21 cellular contexts compared by ENCODE assay signal in the genomic region with DNA sequence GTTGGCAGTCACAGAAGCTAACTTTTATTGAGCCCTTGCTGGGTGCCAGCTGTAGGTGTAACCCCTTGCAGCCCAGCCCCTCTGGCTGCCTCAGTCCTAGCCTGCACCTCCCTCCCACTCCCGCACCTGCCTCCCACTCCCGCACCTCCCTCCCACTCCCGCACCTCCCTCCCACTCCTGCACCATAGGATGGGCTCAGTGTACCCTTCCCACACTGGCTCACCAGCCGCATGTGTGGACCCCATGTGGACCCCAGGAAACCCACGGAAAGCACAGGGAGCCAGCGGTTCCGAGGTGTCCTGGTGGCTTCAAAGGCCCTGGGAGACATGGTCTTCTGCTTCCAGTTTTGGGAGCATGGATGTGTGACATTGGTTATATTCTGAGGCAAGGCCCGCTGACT.
"Had no signal": no experiment of that assay in that cellular context is flagged by ENCODE, and none has a peak within 500 bp of the region (broad histone marks: within the 10 kb centered on the region; RNA-seq: fewer than 3 reads in every experiment).

No MANE protein-coding gene starts in this region.

- H3K9me3 Mint-ChIP-seq: dendritic cell treated with granulocyte-macrophage colony-stimulating factor and Interleukin-4, amounts not matched to agents 40 ng/mL and 50 ng/mL, for 4 days; immature natural killer cell; memory B cell; naive B cell had no signal

- H3K4me1 Mint-ChIP-seq: immature natural killer cell, memory B cell, naive B cell had no signal

- H3K4me3 Mint-ChIP-seq: dendritic cell treated with granulocyte-macrophage colony-stimulating factor and Interleukin-4, amounts not matched to agents 40 ng/mL and 50 ng/mL, for 4 days; immature natural killer cell; memory B cell; naive B cell had no signal

- DNase-seq: colonic mucosa; cortex of kidney; effector CD4-positive, alpha-beta T cell; effector memory CD4-positive, alpha-beta T cell; foreskin keratinocyte; heart left ventricle; hypothalamus; immature natural killer cell; islet precursor cell; kidney; kidney glomerular epithelial cell; left colon; left ventricle myocardium inferior; mammary epithelial cell; mesendoderm; midbrain; naive B cell had no signal

- ATAC-seq: foreskin keratinocyte, gastroesophageal sphincter, heart left ventricle, left colon, left lobe of liver had no signal

- H3K36me3 Mint-ChIP-seq: immature natural killer cell, memory B cell, naive B cell had no signal

- H3K27me3 Mint-ChIP-seq: dendritic cell treated with granulocyte-macrophage colony-stimulating factor and Interleukin-4, amounts not matched to agents 40 ng/mL and 50 ng/mL, for 4 days; memory B cell had no signal

- H3K27ac Mint-ChIP-seq: dendritic cell treated with granulocyte-macrophage colony-stimulating factor and Interleukin-4, amounts not matched to agents 40 ng/mL and 50 ng/mL, for 4 days; memory B cell; naive B cell had no signal
